ENCODE assay signal across 7 cellular contexts in genomic region chr9:125746774-125747052, GRCh38. TPM values are rescaled to one million over a fixed set of nuclear protein-coding genes. Genes with fewer than 3 reads are reported as not detected.
DNase-seq lines count a peak whose midpoint lies in the region; ATAC-seq and TF ChIP-seq lines count a peak whose summit lies in the region.

No MANE protein-coding gene starts in this region.

- no peak overlapping the region for H3K4me2 ChIP-seq in PC-3 (ENCODE audit: low read length)

- POLR2A ChIA-PET in PC-3 (lab: Charles Lee; ENCODE audit: unreplicated experiment): no interaction called here
- POLR2A ChIA-PET in activated CD4-positive, alpha-beta T cell treated with anti-CD3 and anti-CD28 coated beads for 36 hours (lab: Charles Lee): interaction anchor here (0.6 to 1.2 kb wide), 2 partner anchors 40 to 43 kb away, joined by 3 to 5 read pairs; partner anchors contain the start of gene MAPKAP1

- H4K20me1 ChIP-seq in PC-3 (ENCODE audit: low read length): no peaks in the 10 kb centered on the region

- TF ChIP-seq EP300 in stomach (IDR thresholded peaks at IDR 0.05): no peak

- H3K36me3 ChIP-seq in PC-3 (ENCODE audit: low read depth, low read length): no peaks in the 10 kb centered on the region
- no peaks in the 10 kb centered on the region for H3K36me3 ChIP-seq in stomach

- TF ChIP-seq POLR2A in stomach (IDR thresholded peaks at IDR 0.05): no peak

- H3K9ac ChIP-seq in PC-3 (ENCODE audit: low read length): no peak overlapping the region

- H3K4me3 ChIP-seq in PC-3 (ENCODE audit: low read length) (peak overlapping the region; percentile 61; the same call in 1 of the 2 replicates), fibroblast of the aortic adventitia (ENCODE audit: low read depth, low read length) (peak overlapping the region; percentile 76), stomach (peak overlapping the region; percentile 65 to 88 (median 71))

- no peak overlapping the region for H3K4me3 Mint-ChIP-seq in activated CD4-positive, alpha-beta T cell treated with anti-CD3 and anti-CD28 coated beads for 36 hours

- no peak for DNase-seq in PC-3
- no peak for DNase-seq in fibroblast of the aortic adventitia (ENCODE audit: low read depth)
- no peak for DNase-seq in stomach
- no peak for DNase-seq in activated CD4-positive, alpha-beta T cell treated with anti-CD3 and anti-CD28 coated beads for 36 hours
- DNase-seq in NCI-H128 (lab: John Stamatoyannopoulos, UW; ENCODE audit: unreplicated experiment): no peak

- 0 to 2% (median 0%) methylated on average over 12 to 46 of the region's 46 CpGs; no CpG with 5 or more reads in 1 of the 5 donors for WGBS in stomach, 5 donors

- H3K9me3 ChIP-seq in PC-3 (ENCODE audit: low read length): no peaks in the 10 kb centered on the region
- no peaks in the 10 kb centered on the region for H3K9me3 ChIP-seq in stomach

- H3K9me3 Mint-ChIP-seq in activated CD4-positive, alpha-beta T cell treated with anti-CD3 and anti-CD28 coated beads for 36 hours (ENCODE audit: low read depth): no peaks in the 10 kb centered on the region

- peaks cover 21% of the 10 kb centered on the region for H3K4me1 Mint-ChIP-seq in activated CD4-positive, alpha-beta T cell treated with anti-CD3 and anti-CD28 coated beads for 36 hours

- CTCF ChIA-PET in PC-3 (lab: Charles Lee): no interaction called here
- CTCF ChIA-PET in activated CD4-positive, alpha-beta T cell treated with anti-CD3 and anti-CD28 coated beads for 36 hours (lab: Charles Lee): no interaction called here

- no peak overlapping the region for H2AFZ ChIP-seq in PC-3 (ENCODE audit: low read length)

- ATAC-seq in GM21717 (IDR thresholded peaks at IDR 0.05; ENCODE audit: unreplicated experiment) (peak; percentile 6), PC-3 (no peak), HG03175 (IDR thresholded peaks at IDR 0.05; ENCODE audit: unreplicated experiment) (no peak)
- ATAC-seq in activated CD4-positive, alpha-beta T cell treated with anti-CD3 and anti-CD28 coated beads for 36 hours: no peak

- H3F3A ChIP-seq in PC-3 (ENCODE audit: low read length, unreplicated experiment): no peaks in the 10 kb centered on the region

- H3K27me3 ChIP-seq in PC-3 (ENCODE audit: low read length): no peaks in the 10 kb centered on the region
- no peaks in the 10 kb centered on the region for H3K27me3 ChIP-seq in stomach

- H3K27ac Mint-ChIP-seq in activated CD4-positive, alpha-beta T cell treated with anti-CD3 and anti-CD28 coated beads for 36 hours: no peak overlapping the region

- TF ChIP-seq CTCF in PC-3 (conservative IDR thresholded peaks at IDR 0.05; ENCODE audit: low read depth, low read length): no peak
- no peak for TF ChIP-seq CTCF in fibroblast of the aortic adventitia (IDR thresholded peaks at IDR 0.05; ENCODE audit: insufficient read depth, low read length)
- TF ChIP-seq CTCF in stomach (IDR thresholded peaks at IDR 0.05): no peak

- H3K27ac ChIP-seq in PC-3 (ENCODE audit: low read length) (no peak overlapping the region), stomach (peak overlapping the region; percentile 78 to 97 (median 93))

- H3K36me3 Mint-ChIP-seq in activated CD4-positive, alpha-beta T cell treated with anti-CD3 and anti-CD28 coated beads for 36 hours (ENCODE audit: low read depth): peaks cover 3% of the 10 kb centered on the region

- peaks cover 24% of the 10 kb centered on the region for H3K79me2 ChIP-seq in PC-3 (ENCODE audit: low read length)

- intact Hi-C loops in PC-3 (cut with micrococcal nuclease): loop anchor here (5.0 kb wide), 1 partner anchor 481 kb away; no protein-coding TSS in a partner anchor
- intact Hi-C loops in stomach (cut with DNase I; ENCODE audit: low total_unique reads): no loop called here
- intact Hi-C loops in activated CD4-positive, alpha-beta T cell treated with anti-CD3 and anti-CD28 coated beads for 36 hours (cut with DNase I, micrococcal nuclease): loop anchor here (1.0 to 5.0 kb wide), 19 partner anchors 39 to 976 kb away; partner anchors contain the start of genes MAPKAP1 (in 2 of the 2), GAPVD1 (in 1 of the 2), GOLGA1 (in 1 of the 2) and HSPA5 (in 1 of the 2)

- H3K27me3 Mint-ChIP-seq in activated CD4-positive, alpha-beta T cell treated with anti-CD3 and anti-CD28 coated beads for 36 hours: peaks cover 12% of the 10 kb centered on the region

- no TSS peak for BruUV-seq in PC-3 (replicated peaks; lab: Mats Ljungman, UMichigan)

- no peaks in the 10 kb centered on the region for H3K9me2 ChIP-seq in PC-3 (replicated peaks; ENCODE audit: low read length)

- H3K4me1 ChIP-seq in PC-3 (ENCODE audit: insufficient read depth, low read length): peaks cover 31% of the 10 kb centered on the region
- peaks cover 10 to 45% (median 36%) of the 10 kb centered on the region in 4 donors for H3K4me1 ChIP-seq in stomach

RNA-seq across cellular contexts. Expression of gene PBX3, which starts 0.5 kb away (rescaled TPM):
- total RNA-seq in PC-3 (2014; rRNA removed) (8.2 and 35.5 TPM in 2 replicates), fibroblast of the aortic adventitia (ENCODE audit: low replicate concordance) (42.6 and 62.4 TPM in 2 replicates), stomach (10 to 100 TPM; 12.7 to 59.1 (median 25.5) TPM)
- 10 to 100 TPM in 2 of 3 donors, 1 to 10 TPM in 1; 9.3 to 15.4 (median 14.6) TPM for polyA plus RNA-seq in stomach
- total RNA-seq in activated CD4-positive, alpha-beta T cell treated with anti-CD3 and anti-CD28 coated beads for 36 hours: 10 to 100 TPM; 11.3 to 11.4 TPM

RNA-seq across cellular contexts. Expression of gene MAPKAP1, which starts 39.7 kb away (rescaled TPM):
- 128 and 146 TPM in 2 replicates for total RNA-seq in PC-3 (2014; rRNA removed)
- 90.6 and 95.0 TPM in 2 replicates for total RNA-seq in fibroblast of the aortic adventitia (ENCODE audit: low replicate concordance)
- 100 to 1,000 TPM in 3 of 5 donors, 10 to 100 TPM in 2; 32.7 to 212 (median 114) TPM for total RNA-seq in stomach
- polyA plus RNA-seq in stomach: 10 to 100 TPM; 52.8 to 92.7 (median 63.0) TPM
- 10 to 100 TPM; 51.6 to 61.9 TPM for total RNA-seq in activated CD4-positive, alpha-beta T cell treated with anti-CD3 and anti-CD28 coated beads for 36 hours
